In genomic region chr2:15930589-15931513, GRCh38 we compare ENCODE assay signal across 22 cellular contexts. TPM values are rescaled to one million over a fixed set of nuclear protein-coding genes. Genes with fewer than 3 reads are reported as not detected.
"Had no signal": no experiment of that assay in that cellular context is flagged by ENCODE, and none has a peak within 500 bp of the region (broad histone marks: within the 10 kb centered on the region; RNA-seq: fewer than 3 reads in every experiment).

No MANE protein-coding gene starts in this region.

- H3K27ac Mint-ChIP-seq: T-helper 17 cell had no signal

- H3K36me3 ChIP-seq: MG63 had no signal

- DNase-seq: Karpas-422, KG1, MG63, NCI-H1092, NCI-H1105 treated with DMSO at 0.1 percent for 48 hours, NCI-H1417 treated with DMSO at 0.1 percent for 48 hours, NCI-H146, NCI-H187 treated with DMSO at 0.1 percent for 48 hours, NCI-H2029 treated with DMSO at 0.1 percent for 48 hours, NCI-H2171 treated with DMSO at 0.1 percent for 48 hours, NCI-H345, NCI-H446 treated with DMSO at 0.1 percent for 48 hours, NCI-H510A treated with DMSO at 0.1 percent for 48 hours, PC-3, SHP77, T-helper 1 cell, T-helper 17 cell had no signal

- H3K9me3 ChIP-seq: MG63 had no signal

- H3K4me3 ChIP-seq: MG63 had no signal

- H3K4me3 Mint-ChIP-seq: T-helper 17 cell had no signal

- H3K27me3 ChIP-seq: MG63 had no signal

- ATAC-seq: Panc1, PC-3, SK-N-SH treated with all-trans-retinoic acid at 6 μM for 48 hours, T-helper 17 cell had no signal

- H3K27ac ChIP-seq: RWPE1 had no signal

- H3K4me1 Mint-ChIP-seq: T-helper 17 cell had no signal

RNA-seq across cellular contexts. Expression of gene MYCN, which starts 9.5 kb away (rescaled TPM):
- total RNA-seq: HT1080, OCI-LY7, PC-3 had no signal
